Comparison of ENCODE assay signal across 18 cellular contexts in the genomic region with DNA sequence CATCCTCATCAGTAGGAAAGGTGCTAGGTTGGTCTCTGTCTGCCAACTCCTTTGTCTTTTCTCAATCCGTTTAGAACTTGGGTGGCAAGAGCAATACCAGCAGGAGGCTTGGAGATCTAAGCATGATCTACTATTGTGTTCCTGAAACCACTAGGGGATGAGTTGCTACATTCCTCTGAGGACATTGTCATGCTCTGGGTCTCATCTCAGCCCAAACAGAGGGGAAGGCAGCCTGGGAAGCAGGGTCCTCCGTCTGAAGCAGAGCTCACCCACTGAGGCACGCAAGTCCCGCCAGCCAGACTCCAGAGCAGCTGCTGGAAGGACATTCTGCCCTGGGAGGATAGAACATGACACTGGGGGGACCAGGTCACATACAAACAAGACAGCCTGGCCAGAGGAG.
"Had no signal": no experiment of that assay in that cellular context is flagged by ENCODE, and none has a peak within 500 bp of the region (broad histone marks: within the 10 kb centered on the region; RNA-seq: fewer than 3 reads in every experiment).

No MANE protein-coding gene starts in this region.

- H3K36me3 ChIP-seq: heart left ventricle, tibial artery, upper lobe of left lung, vagina had no signal

- H3K9me3 Mint-ChIP-seq: naive thymus-derived CD8-positive, alpha-beta T cell had no signal

- H3K27me3 ChIP-seq: dorsolateral prefrontal cortex, tibial artery, upper lobe of left lung, vagina had no signal

- H3K4me1 ChIP-seq: heart left ventricle, tibial artery, upper lobe of left lung had no signal

- FAIRE-seq: endometrium, frontal cortex had no signal

- H3K9me3 ChIP-seq: heart left ventricle, tibial artery, upper lobe of left lung, vagina had no signal

- H3K36me3 Mint-ChIP-seq: naive thymus-derived CD8-positive, alpha-beta T cell had no signal

- H3K4me3 Mint-ChIP-seq: naive thymus-derived CD8-positive, alpha-beta T cell had no signal

- H3K4me3 ChIP-seq: coronary artery, dorsolateral prefrontal cortex, heart left ventricle, lung, smooth muscle cell, tibial artery, upper lobe of left lung, vagina had no signal

- H3K27ac ChIP-seq: coronary artery, heart left ventricle, tibial artery, upper lobe of left lung, vagina had no signal

- DNase-seq: effector CD8-positive, alpha-beta T cell; heart left ventricle; hippocampal formation; left colon; left ventricle myocardium superior; naive thymus-derived CD8-positive, alpha-beta T cell; right cardiac atrium; stimulated activated CD4-positive, alpha-beta T cell treated with anti-CD3 and anti-CD28 coated beads, Interleukin-2, amount 100 ng/mL, for 48 hours; stimulated activated naive CD8-positive, alpha-beta T cell treated with anti-CD3 and anti-CD28 coated beads, Interleukin-15, Interleukin-2, amounts not matched to agents 100 U/mL and 50 U/mL, for 24 hours; tibial artery had no signal

- H3K4me2 ChIP-seq: smooth muscle cell had no signal
